15 cellular contexts compared by ENCODE assay signal in genomic region chr13:111175372-111175771, GRCh38.
DNase-seq lines count a peak whose midpoint lies in the region; ATAC-seq and TF ChIP-seq lines count a peak whose summit lies in the region.
"Had no signal": no experiment of that assay in that cellular context is flagged by ENCODE, and none has a peak within 500 bp of the region (broad histone marks: within the 10 kb centered on the region; RNA-seq: fewer than 3 reads in every experiment).

No MANE protein-coding gene starts in this region.

- DNase-seq in activated naive CD4-positive, alpha-beta T cell treated with anti-CD3 and anti-CD28 coated beads for 36 hours = no peak
- no peak for DNase-seq in activated naive CD4-positive, alpha-beta T cell treated with Interleukin-2 at 50 U/mL for 16 hours
- DNase-seq in tibial artery = no peak
- no peak for DNase-seq in effector CD8-positive, alpha-beta T cell (lab: John Stamatoyannopoulos, UW)
- no peak for DNase-seq in lower lobe of right lung
- DNase-seq: NCI-H1092 treated with DMSO at 0.1 percent for 48 hours; NK-92 treated with Interleukin-12 subunit alpha and Interleukin-12 subunit beta, amount 100 ng/mL, for 24 hours; SHP77; stimulated activated CD4-positive, alpha-beta T cell treated with anti-CD3 and anti-CD28 coated beads, Interleukin-1b, Interleukin-23, amount 100 ng/mL, for 48 hours had no signal

- intact Hi-C loops in activated naive CD4-positive, alpha-beta T cell treated with anti-CD3 and anti-CD28 coated beads for 36 hours (cut with micrococcal nuclease) = loop anchor here (2.0 kb wide), 1 partner anchor 13 kb away; no protein-coding TSS in a partner anchor
- intact Hi-C loops in tibial artery (cut with DNase I; ENCODE audit: low total_unique reads) = no loop called here
- intact Hi-C loops in lower lobe of right lung (cut with DNase I) = no loop called here

- CTCF ChIA-PET in activated naive CD4-positive, alpha-beta T cell treated with anti-CD3 and anti-CD28 coated beads for 36 hours (lab: Charles Lee) = interaction anchor here (0.8 kb wide), 1 partner anchor 9 kb away, joined by 3 read pairs; no protein-coding TSS in a partner anchor

- no peak overlapping the region for H3K4me3 ChIP-seq in tibial artery
- H3K4me3 ChIP-seq in lower lobe of right lung = no peak overlapping the region
- H3K4me3 ChIP-seq: right atrium auricular region had no signal

- H3K27ac ChIP-seq in layer of hippocampus (ENCODE audit: low read depth, low read length) (peak overlapping the region; percentile 22), tibial artery (peak overlapping the region; percentile 84 to 91), lower lobe of right lung (no peak overlapping the region)

- no peak overlapping the region for H3K4me3 Mint-ChIP-seq in activated naive CD4-positive, alpha-beta T cell treated with anti-CD3 and anti-CD28 coated beads for 36 hours
- H3K4me3 Mint-ChIP-seq in activated T-helper 17 cell treated with anti-CD3 and anti-CD28 coated beads, Interleukin-2, amount 50 U/mL, for 72 hours = peak overlapping the region; percentile 80

- no peaks in the 10 kb centered on the region for H3K27me3 Mint-ChIP-seq in activated naive CD4-positive, alpha-beta T cell treated with anti-CD3 and anti-CD28 coated beads for 36 hours (ENCODE audit: low read depth)
- no peaks in the 10 kb centered on the region for H3K27me3 Mint-ChIP-seq in activated T-helper 17 cell treated with anti-CD3 and anti-CD28 coated beads, Interleukin-2, amount 50 U/mL, for 72 hours
- H3K27me3 Mint-ChIP-seq: IgD-negative memory B cell had no signal

- no peak for TF ChIP-seq CTCF in tibial artery (IDR thresholded peaks at IDR 0.05)
- TF ChIP-seq CTCF in lower lobe of right lung (IDR thresholded peaks at IDR 0.05) = no peak

- peaks cover 9% of the 10 kb centered on the region for H3K9me3 Mint-ChIP-seq in activated naive CD4-positive, alpha-beta T cell treated with anti-CD3 and anti-CD28 coated beads for 36 hours
- H3K9me3 Mint-ChIP-seq in activated T-helper 17 cell treated with anti-CD3 and anti-CD28 coated beads, Interleukin-2, amount 50 U/mL, for 72 hours = peaks cover 2% of the 10 kb centered on the region

- peaks cover 31% of the 10 kb centered on the region for H3K36me3 Mint-ChIP-seq in activated naive CD4-positive, alpha-beta T cell treated with anti-CD3 and anti-CD28 coated beads for 36 hours (ENCODE audit: low read depth)
- peaks cover 64% of the 10 kb centered on the region for H3K36me3 Mint-ChIP-seq in activated T-helper 17 cell treated with anti-CD3 and anti-CD28 coated beads, Interleukin-2, amount 50 U/mL, for 72 hours (ENCODE audit: low read depth)

- H3K36me3 ChIP-seq in tibial artery (no peaks in the 10 kb centered on the region), lower lobe of right lung (peaks cover 6% of the 10 kb centered on the region)
- H3K36me3 ChIP-seq: right atrium auricular region had no signal

- H3K27ac Mint-ChIP-seq in activated naive CD4-positive, alpha-beta T cell treated with anti-CD3 and anti-CD28 coated beads for 36 hours = peak overlapping the region; percentile 73
- peak overlapping the region; percentile 88 for H3K27ac Mint-ChIP-seq in activated T-helper 17 cell treated with anti-CD3 and anti-CD28 coated beads, Interleukin-2, amount 50 U/mL, for 72 hours

- H3K27me3 ChIP-seq in layer of hippocampus (ENCODE audit: control insufficient read depth, insufficient read depth, low read length) (no peaks in the 10 kb centered on the region), tibial artery (no peaks in the 10 kb centered on the region), lower lobe of right lung (ENCODE audit: low read depth) (no peaks in the 10 kb centered on the region)
- H3K27me3 ChIP-seq: right atrium auricular region had no signal

- no peaks in the 10 kb centered on the region for H3K9me3 ChIP-seq in tibial artery
- no peaks in the 10 kb centered on the region for H3K9me3 ChIP-seq in lower lobe of right lung
- H3K9me3 ChIP-seq: right atrium auricular region had no signal

- H3K4me1 Mint-ChIP-seq in activated naive CD4-positive, alpha-beta T cell treated with anti-CD3 and anti-CD28 coated beads for 36 hours (ENCODE audit: low read depth) = peaks cover 78% of the 10 kb centered on the region
- H3K4me1 Mint-ChIP-seq in activated T-helper 17 cell treated with anti-CD3 and anti-CD28 coated beads, Interleukin-2, amount 50 U/mL, for 72 hours = peaks cover 48% of the 10 kb centered on the region

- peaks cover 9 to 100% (median 65%) of the 10 kb centered on the region in 4 donors for H3K4me1 ChIP-seq in tibial artery
- peaks cover 34% of the 10 kb centered on the region for H3K4me1 ChIP-seq in lower lobe of right lung

- no peak for ATAC-seq in activated T-helper 17 cell treated with anti-CD3 and anti-CD28 coated beads, Interleukin-2, amount 50 U/mL, for 72 hours (replicated peaks)
- ATAC-seq in HG03457 (IDR thresholded peaks at IDR 0.05; ENCODE audit: unreplicated experiment) = no peak
- no peak for ATAC-seq in lower lobe of right lung
- ATAC-seq: left lobe of liver had no signal
